Comparison of ENCODE assay signal across 13 cellular contexts in the genomic region with DNA sequence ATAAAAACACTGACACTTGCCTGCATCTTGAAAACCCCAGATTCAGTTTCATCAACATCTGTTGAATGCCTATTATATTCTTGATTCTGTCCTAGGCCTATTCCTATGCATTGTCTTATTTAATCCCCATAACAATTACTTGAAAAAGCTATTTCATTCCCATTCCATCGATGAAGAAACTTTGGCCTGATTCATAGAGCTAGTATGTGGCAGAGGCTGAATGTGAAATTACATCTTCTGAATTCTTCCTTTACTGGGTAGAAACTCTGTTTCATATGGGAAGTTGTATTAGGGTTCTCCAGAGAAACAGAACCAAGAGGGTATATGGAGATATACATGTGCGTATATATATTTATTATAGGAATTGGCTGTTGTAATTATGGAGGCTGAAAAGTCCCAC. TPM values are rescaled to one million over a fixed set of nuclear protein-coding genes. Genes with fewer than 3 reads are reported as not detected.
"Had no signal": no experiment of that assay in that cellular context is flagged by ENCODE, and none has a peak within 500 bp of the region (broad histone marks: within the 10 kb centered on the region; RNA-seq: fewer than 3 reads in every experiment).

No MANE protein-coding gene starts in this region.

- H3K9me3 Mint-ChIP-seq: nephron progenitor cell had no signal

- H3K27me3 ChIP-seq: stomach, uterus had no signal

- H3K36me3 ChIP-seq: stomach, uterus, WERI-Rb-1 had no signal

- H3K4me1 ChIP-seq: stomach, uterus had no signal

- DNase-seq: activated CD4-positive, alpha-beta T cell treated with anti-CD3 and anti-CD28 coated beads for 48 hours; activated CD8-positive, alpha-beta memory T cell treated with anti-CD3 and anti-CD28 coated beads, Interleukin-2, amount 50 U/mL, for 48 hours; activated CD8-positive, alpha-beta T cell treated with anti-CD3 and anti-CD28 coated beads, Interleukin-2, amount 10 ng/mL, durations not matched to agents 7 days and 5 days; activated naive CD4-positive, alpha-beta T cell; kidney; left ventricle myocardium superior; nephron progenitor cell; stomach; uterus; WERI-Rb-1 had no signal

- FAIRE-seq: astrocyte, colon, endothelial cell of umbilical vein, kidney had no signal

- H3K4me3 ChIP-seq: stomach, uterus had no signal

- H3K27ac ChIP-seq: stomach, uterus, WERI-Rb-1 had no signal

- H3K27ac Mint-ChIP-seq: activated CD8-positive, alpha-beta T cell treated with anti-CD3 and anti-CD28 coated beads, Interleukin-2, amount 10 ng/mL, durations not matched to agents 7 days and 5 days; nephron progenitor cell had no signal

- H3K4me1 Mint-ChIP-seq: nephron progenitor cell had no signal

- H3K4me3 Mint-ChIP-seq: activated CD8-positive, alpha-beta T cell treated with anti-CD3 and anti-CD28 coated beads, Interleukin-2, amount 10 ng/mL, durations not matched to agents 7 days and 5 days; nephron progenitor cell had no signal

- ATAC-seq: activated CD8-positive, alpha-beta T cell treated with anti-CD3 and anti-CD28 coated beads, Interleukin-2, amount 10 ng/mL, durations not matched to agents 7 days and 5 days; left ventricle myocardium superior had no signal

- H3K9me3 ChIP-seq: stomach, uterus had no signal

RNA-seq across cellular contexts. Expression of a gene that starts 35.0 kb away (rescaled TPM):
- total RNA-seq: endothelial cell of umbilical vein had no signal
- polyA plus RNA-seq: endothelial cell of umbilical vein had no signal
